In genomic region chr6:14379568-14379967, GRCh38 we compare ENCODE assay signal across 19 cellular contexts.
A peak's percentile ranks its signal among the peaks of the same experiment; 100 is the strongest.
DNase-seq lines count a peak whose midpoint lies in the region; ATAC-seq and TF ChIP-seq lines count a peak whose summit lies in the region.
"Had no signal": no experiment of that assay in that cellular context is flagged by ENCODE, and none has a peak within 500 bp of the region (broad histone marks: within the 10 kb centered on the region; RNA-seq: fewer than 3 reads in every experiment).

No MANE protein-coding gene starts in this region.

- H3K27me3 ChIP-seq in HUES48 (ENCODE audit: control insufficient read depth, insufficient read depth, low read length) (no peaks in the 10 kb centered on the region), neural progenitor cell (no peaks in the 10 kb centered on the region), prostate gland (replicated peaks; ENCODE audit: insufficient read depth) (no peaks in the 10 kb centered on the region)
- H3K27me3 ChIP-seq: BLaER1 treated with 17β-estradiol and CSF1 and Interleukin-3, amounts not matched to agents 10 nM and 100 nM had no signal

- peaks cover 2% of the 10 kb centered on the region for H3K9me3 Mint-ChIP-seq in neural progenitor cell

- no peaks in the 10 kb centered on the region for H3K79me2 ChIP-seq in neural progenitor cell (ENCODE audit: low read depth)

- peaks cover 13% of the 10 kb centered on the region for H4K20me1 ChIP-seq in neural progenitor cell (ENCODE audit: low read depth)
- H4K20me1 ChIP-seq: BLaER1 treated with 17β-estradiol and CSF1 and Interleukin-3, amounts not matched to agents 10 nM and 100 nM had no signal

- peaks cover 13% of the 10 kb centered on the region for H3K27me3 Mint-ChIP-seq in neural progenitor cell (ENCODE audit: insufficient read depth, low read depth)

- intact Hi-C loops in prostate gland (cut with DNase I): no loop called here

- H3K36me3 ChIP-seq in HUES48 (ENCODE audit: control insufficient read depth, insufficient read depth, low read length): no peaks in the 10 kb centered on the region
- H3K36me3 ChIP-seq in neural progenitor cell: no peaks in the 10 kb centered on the region
- no peaks in the 10 kb centered on the region for H3K36me3 ChIP-seq in prostate gland
- H3K36me3 ChIP-seq: BLaER1 treated with 17β-estradiol and CSF1 and Interleukin-3, amounts not matched to agents 10 nM and 100 nM; HAP-1 had no signal

- no peak for ATAC-seq in HG03108 (IDR thresholded peaks at IDR 0.05; ENCODE audit: unreplicated experiment)
- ATAC-seq: CD8-positive, alpha-beta T cell had no signal

- H3F3A ChIP-seq in neural progenitor cell (ENCODE audit: low read depth): peaks cover 54% of the 10 kb centered on the region

- H3K9me3 ChIP-seq in HUES48 (ENCODE audit: control insufficient read depth, insufficient read depth, low read length) (peaks cover 20% of the 10 kb centered on the region), neural progenitor cell (ENCODE audit: low read depth) (no peaks in the 10 kb centered on the region), prostate gland (no peaks in the 10 kb centered on the region)
- H3K9me3 ChIP-seq: HAP-1 had no signal

- H3K4me3 ChIP-seq in HUES48 (ENCODE audit: low read depth, low read length) (peak overlapping the region; percentile 38; the same call in 1 of the 2 replicates), neural progenitor cell (no peak overlapping the region), prostate gland (no peak overlapping the region)
- H3K4me3 ChIP-seq: BLaER1 treated with 17β-estradiol and CSF1 and Interleukin-3, amounts not matched to agents 10 nM and 100 nM; HAP-1; SK-N-MC had no signal

- no peak overlapping the region for H3K27ac Mint-ChIP-seq in neural progenitor cell
- H3K27ac Mint-ChIP-seq: CD8-positive, alpha-beta T cell had no signal

- WGBS in prostate gland: 71% methylated on average over 3 of the region's 3 CpGs

- no peaks in the 10 kb centered on the region for H3K36me3 Mint-ChIP-seq in neural progenitor cell
- H3K36me3 Mint-ChIP-seq: CD8-positive, alpha-beta T cell had no signal

- DNase-seq in NCI-H526 treated with DMSO at 0.1 percent for 48 hours (lab: John Stamatoyannopoulos, UW): peak; percentile 99
- peak; percentile 87 for DNase-seq in iPS DF 19.7 (ENCODE audit: low read depth, low spot score)
- DNase-seq in neural progenitor cell (ENCODE audit: low spot score): no peak
- DNase-seq in HPDE6-E6E7 (ENCODE audit: extremely low spot score): no peak
- no peak for DNase-seq in prostate gland (ENCODE audit: low spot score)
- DNase-seq: Calu3; CD8-positive, alpha-beta T cell; KG1; NCI-H1436; NCI-H1930; NCI-H345; NCI-H524 treated with DMSO at 0.1 percent for 48 hours; NK-92 treated with Interleukin-12 subunit alpha and Interleukin-12 subunit beta, amount 100 ng/mL, for 24 hours; SHP77 had no signal

- peaks cover 62% of the 10 kb centered on the region for H3K4me1 ChIP-seq in HUES48 (ENCODE audit: control insufficient read depth, insufficient read depth, low read length)
- H3K4me1 ChIP-seq in neural progenitor cell: peaks cover 54% of the 10 kb centered on the region
- peaks cover 6% of the 10 kb centered on the region for H3K4me1 ChIP-seq in prostate gland (replicated peaks)

- H3K4me2 ChIP-seq in neural progenitor cell: peak overlapping the region; percentile 70
- H3K4me2 ChIP-seq: BLaER1 treated with 17β-estradiol and CSF1 and Interleukin-3, amounts not matched to agents 10 nM and 100 nM had no signal

- H3K9ac ChIP-seq in HUES48 (ENCODE audit: low read depth, low read length) (peak overlapping the region; percentile 38), neural progenitor cell (no peak overlapping the region)
- H3K9ac ChIP-seq: BLaER1 treated with 17β-estradiol and CSF1 and Interleukin-3, amounts not matched to agents 10 nM and 100 nM had no signal

- peak overlapping the region; percentile 98 for H3K27ac ChIP-seq in HUES48 (ENCODE audit: low read depth, low read length)
- H3K27ac ChIP-seq in neural progenitor cell: no peak overlapping the region
- H3K27ac ChIP-seq in prostate gland: no peak overlapping the region
- H3K27ac ChIP-seq: BLaER1 treated with 17β-estradiol and CSF1 and Interleukin-3, amounts not matched to agents 10 nM and 100 nM; SK-N-MC had no signal

- H3K4me3 Mint-ChIP-seq in neural progenitor cell: peak overlapping the region; percentile 78
- H3K4me3 Mint-ChIP-seq: CD8-positive, alpha-beta T cell had no signal

- no peak overlapping the region for H2AFZ ChIP-seq in neural progenitor cell (replicated peaks)

- TF ChIP-seq CTCF in neural progenitor cell (IDR thresholded peaks at IDR 0.05) (no peak), prostate gland (IDR thresholded peaks at IDR 0.05) (no peak)

- peaks cover 50% of the 10 kb centered on the region for H3K4me1 Mint-ChIP-seq in neural progenitor cell

- no peak for TF ChIP-seq POLR2A in prostate gland (IDR thresholded peaks at IDR 0.05)

Comparison
In these comparisons a context has a peak if more than half of its experiments do, and no peak if none do; other contexts are left out.
1. DNase-seq: peak in NCI-H526 treated with DMSO at 0.1 percent for 48 hours (single experiment) and iPS DF 19.7 (single experiment); none in neural progenitor cell (single experiment), HPDE6-E6E7 (single experiment) and prostate gland (single experiment).